Comparison of ENCODE assay signal across 8 cellular contexts in the genomic region with DNA sequence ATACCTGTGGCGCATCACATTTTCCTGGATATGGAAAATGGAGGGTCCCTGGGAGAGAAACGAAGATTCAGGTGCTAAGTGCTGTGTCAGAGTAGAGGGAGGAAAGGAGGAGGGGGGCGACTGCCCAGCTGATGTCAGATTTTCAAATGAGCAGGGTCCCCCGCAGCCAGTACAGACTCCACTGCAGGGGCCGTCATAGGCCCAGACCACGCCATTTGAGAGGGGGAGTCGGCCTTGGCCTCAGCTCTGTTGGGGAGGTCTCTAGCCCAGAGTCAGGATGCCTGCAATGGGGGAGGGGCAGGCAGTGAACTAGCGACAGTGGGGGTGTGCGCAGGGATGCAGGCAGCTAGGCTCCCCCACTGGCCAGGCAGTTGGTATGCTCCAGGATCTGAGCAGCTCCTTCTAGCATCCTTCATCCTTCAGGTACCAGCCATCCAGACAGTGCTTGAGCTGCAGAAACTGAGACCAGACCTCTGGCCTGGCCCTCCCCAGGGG. TPM values are rescaled to one million over a fixed set of nuclear protein-coding genes. Genes with fewer than 3 reads are reported as not detected.
A peak's percentile ranks its signal among the peaks of the same experiment; 100 is the strongest.
DNase-seq lines count a peak whose midpoint lies in the region; ATAC-seq and TF ChIP-seq lines count a peak whose summit lies in the region.

Gene BSCL2, minus strand, starts transcription at position 148 of the 495 bp plus-strand sequence. CDS start 229 bp downstream, outside the sequence.
Gene GNG3, plus strand, starts transcription at position 400 of the 495 bp plus-strand sequence. CDS start 620 bp downstream, outside the sequence.

- H3K36me3 Mint-ChIP-seq in activated CD8-positive, alpha-beta T cell treated with anti-CD3 and anti-CD28 coated beads for 36 hours (ENCODE audit: low read depth): peaks cover 42% of the 10 kb centered on the region

- peak within 1 kb of the TSS; percentile 93 to 98 for H3K27ac ChIP-seq in right atrium auricular region

- POLR2A ChIA-PET in activated CD8-positive, alpha-beta T cell treated with anti-CD3 and anti-CD28 coated beads for 36 hours (lab: Charles Lee): interaction anchor here (0.9 to 6.3 kb wide), 14 partner anchors 8 to 174 kb away, joined by 3 to 41 read pairs (median 5); partner anchors contain the start of genes HNRNPUL2, LBHD1, SLC3A2 and TTC9C

- CTCF ChIA-PET in activated CD8-positive, alpha-beta T cell treated with anti-CD3 and anti-CD28 coated beads for 36 hours (lab: Charles Lee): interaction anchor here (0.6 to 2.9 kb wide), 8 partner anchors 13 to 312 kb away, joined by 3 to 13 read pairs (median 6); partner anchors contain the start of genes ROM1 and TMEM179B

- peaks cover 0 to 40% of the 10 kb centered on the region in 2 donors for H3K4me1 ChIP-seq in right atrium auricular region

- no peaks in the 10 kb centered on the region for H3K9me3 Mint-ChIP-seq in activated CD8-positive, alpha-beta T cell treated with anti-CD3 and anti-CD28 coated beads for 36 hours

- peak within 1 kb of the TSS; percentile 91 for H3K4me3 Mint-ChIP-seq in activated CD8-positive, alpha-beta T cell treated with anti-CD3 and anti-CD28 coated beads for 36 hours

- peak; percentile 55 for DNase-seq in activated CD8-positive, alpha-beta memory T cell treated with anti-CD3 and anti-CD28 coated beads, Interleukin-2, amount 50 U/mL, for 48 hours
- no peak for DNase-seq in activated CD8-positive, alpha-beta memory T cell treated with anti-CD3 and anti-CD28 coated beads for 24 hours
- DNase-seq in activated CD8-positive, alpha-beta T cell treated with anti-CD3 and anti-CD28 coated beads for 36 hours: peak; percentile 21
- DNase-seq in right atrium auricular region (ENCODE audit: low spot score) (no peak), putamen (ENCODE audit: low spot score) (peak; percentile 87), NAMALWA (ENCODE audit: low spot score) (no peak), GM13977 (ENCODE audit: low spot score) (no peak)

- no peaks in the 10 kb centered on the region for H3K9me3 ChIP-seq in right atrium auricular region

- peaks cover 18% of the 10 kb centered on the region for H3K36me3 ChIP-seq in right atrium auricular region

- peak within 1 kb of the TSS; percentile 99 for H3K27ac Mint-ChIP-seq in activated CD8-positive, alpha-beta T cell treated with anti-CD3 and anti-CD28 coated beads for 36 hours

- ATAC-seq in activated CD8-positive, alpha-beta T cell treated with anti-CD3 and anti-CD28 coated beads for 36 hours: no peak
- no peak for ATAC-seq in HG02938 (IDR thresholded peaks at IDR 0.05; ENCODE audit: unreplicated experiment)

- in situ Hi-C loops in GM13977 (cut with MboI; ENCODE audit: low pct_unique_long_range_greater_than_20kb, low sequenced_read_pairs, unreplicated experiment): no loop called here

- H3K27me3 ChIP-seq in right atrium auricular region: no peaks in the 10 kb centered on the region

- peak within 1 kb of the TSS; percentile 69 to 84 for H3K4me3 ChIP-seq in right atrium auricular region

- H3K27me3 Mint-ChIP-seq in activated CD8-positive, alpha-beta T cell treated with anti-CD3 and anti-CD28 coated beads for 36 hours: no peaks in the 10 kb centered on the region

- peaks cover 46% of the 10 kb centered on the region for H3K4me1 Mint-ChIP-seq in activated CD8-positive, alpha-beta T cell treated with anti-CD3 and anti-CD28 coated beads for 36 hours (ENCODE audit: low read depth)

- intact Hi-C loops in activated CD8-positive, alpha-beta T cell treated with anti-CD3 and anti-CD28 coated beads for 36 hours (cut with micrococcal nuclease): no loop called here

- no peak for TF ChIP-seq CTCF in activated CD8-positive, alpha-beta T cell treated with anti-CD3 and anti-CD28 coated beads for 36 hours (IDR thresholded peaks at IDR 0.05)
- no peak for TF ChIP-seq CTCF in right atrium auricular region (IDR thresholded peaks at IDR 0.05)
- TF ChIP-seq CTCF in GM13977 (IDR thresholded peaks at IDR 0.05; ENCODE audit: extremely low read depth, insufficient read depth, missing control alignments): no peak

RNA-seq across cellular contexts. Expression of gene BSCL2, which starts in this region (rescaled TPM):
- 10 to 100 TPM; 22.1 to 24.1 TPM for total RNA-seq in activated CD8-positive, alpha-beta T cell treated with anti-CD3 and anti-CD28 coated beads for 36 hours
- 10 to 100 TPM; 18.6 to 23.0 TPM for total RNA-seq in right atrium auricular region

RNA-seq across cellular contexts. Expression of gene GNG3, which starts in this region (rescaled TPM):
- not detected for total RNA-seq in activated CD8-positive, alpha-beta T cell treated with anti-CD3 and anti-CD28 coated beads for 36 hours
- not detected for total RNA-seq in right atrium auricular region

Comparison
In these comparisons a context has a peak if more than half of its experiments do, and no peak if none do; other contexts are left out.
1. DNase-seq: peak in activated CD8-positive, alpha-beta memory T cell treated with anti-CD3 and anti-CD28 coated beads, Interleukin-2, amount 50 U/mL, for 48 hours (single experiment), activated CD8-positive, alpha-beta T cell treated with anti-CD3 and anti-CD28 coated beads for 36 hours (single experiment) and putamen (single experiment); none in activated CD8-positive, alpha-beta memory T cell treated with anti-CD3 and anti-CD28 coated beads for 24 hours (single experiment), right atrium auricular region (single experiment), NAMALWA (single experiment) and GM13977 (single experiment).